In genomic region chr2:4516362-4516761, GRCh38 we compare ENCODE assay signal across 35 cellular contexts.
"Had no signal": no experiment of that assay in that cellular context is flagged by ENCODE, and none has a peak within 500 bp of the region (broad histone marks: within the 10 kb centered on the region; RNA-seq: fewer than 3 reads in every experiment).

No MANE protein-coding gene starts in this region.

- H3K27ac Mint-ChIP-seq: activated CD4-positive, alpha-beta memory T cell treated with anti-CD3 and anti-CD28 coated beads, Interleukin-2, amount 10 ng/mL, durations not matched to agents 7 days and 5 days; activated CD4-positive, alpha-beta T cell treated with anti-CD3 and anti-CD28 coated beads for 36 hours; activated CD4-positive, alpha-beta T cell treated with anti-CD3 and anti-CD28 coated beads, Interleukin-2, amount 10 ng/mL, durations not matched to agents 7 days and 5 days; activated naive CD4-positive, alpha-beta T cell treated with anti-CD3 and anti-CD28 coated beads, Interleukin-2, amount 10 ng/mL, durations not matched to agents 7 days and 5 days; activated naive CD4-positive, alpha-beta T cell treated with anti-CD3 and anti-CD28 coated beads, Interleukin-2, amount 50 U/mL, for 72 hours; activated naive CD8-positive, alpha-beta T cell treated with anti-CD3 and anti-CD28 coated beads, Interleukin-2, amount 10 ng/mL, durations not matched to agents 7 days and 5 days; activated T-cell treated with anti-CD3 and anti-CD28 coated beads, Interleukin-2, amount 50 U/mL, for 24 hours; activated T-cell treated with anti-CD3 and anti-CD28 coated beads, Interleukin-2, amount 50 U/mL, for 72 hours; brain; dendritic cell treated with granulocyte-macrophage colony-stimulating factor and Interleukin-4, amounts not matched to agents 40 ng/mL and 50 ng/mL, for 4 days; endodermal cell; T-helper 17 cell; T-helper 2 cell treated with Interferon-gamma antibody and Interleukin-4, amounts not matched to agents 5 μg/mL and 100 μg/mL, for 36 hours had no signal

- H3K27ac ChIP-seq: ascending aorta, breast epithelium, cardiac muscle cell, coronary artery, dorsolateral prefrontal cortex, esophagus muscularis mucosa, foreskin keratinocyte, gastrocnemius medialis, heart left ventricle had no signal

- H3K36me3 Mint-ChIP-seq: activated naive CD4-positive, alpha-beta T cell treated with anti-CD3 and anti-CD28 coated beads, Interleukin-2, amount 10 ng/mL, durations not matched to agents 7 days and 5 days; activated naive CD4-positive, alpha-beta T cell treated with anti-CD3 and anti-CD28 coated beads, Interleukin-2, amount 50 U/mL, for 72 hours; activated naive CD8-positive, alpha-beta T cell treated with anti-CD3 and anti-CD28 coated beads, Interleukin-2, amount 10 ng/mL, durations not matched to agents 7 days and 5 days; brain had no signal

- H3K4me3 Mint-ChIP-seq: activated CD4-positive, alpha-beta memory T cell treated with anti-CD3 and anti-CD28 coated beads, Interleukin-2, amount 10 ng/mL, durations not matched to agents 7 days and 5 days; activated CD4-positive, alpha-beta T cell treated with anti-CD3 and anti-CD28 coated beads for 36 hours; activated CD4-positive, alpha-beta T cell treated with anti-CD3 and anti-CD28 coated beads, Interleukin-2, amount 10 ng/mL, durations not matched to agents 7 days and 5 days; activated naive CD4-positive, alpha-beta T cell treated with anti-CD3 and anti-CD28 coated beads, Interleukin-2, amount 10 ng/mL, durations not matched to agents 7 days and 5 days; activated naive CD8-positive, alpha-beta T cell treated with anti-CD3 and anti-CD28 coated beads, Interleukin-2, amount 10 ng/mL, durations not matched to agents 7 days and 5 days; activated T-cell treated with anti-CD3 and anti-CD28 coated beads, Interleukin-2, amount 50 U/mL, for 24 hours; activated T-cell treated with anti-CD3 and anti-CD28 coated beads, Interleukin-2, amount 50 U/mL, for 72 hours; dendritic cell treated with granulocyte-macrophage colony-stimulating factor and Interleukin-4, amounts not matched to agents 40 ng/mL and 50 ng/mL, for 4 days; endodermal cell; T-helper 17 cell; T-helper 2 cell treated with Interferon-gamma antibody and Interleukin-4, amounts not matched to agents 5 μg/mL and 100 μg/mL, for 36 hours had no signal

- H3K27me3 ChIP-seq: ascending aorta, breast epithelium, cardiac muscle cell, foreskin keratinocyte, gastrocnemius medialis, heart left ventricle had no signal

- H3K9me3 ChIP-seq: ascending aorta, breast epithelium, esophagus muscularis mucosa, gastrocnemius medialis had no signal

- H3K9me3 Mint-ChIP-seq: endodermal cell had no signal

- H3K4me1 Mint-ChIP-seq: activated CD4-positive, alpha-beta memory T cell treated with anti-CD3 and anti-CD28 coated beads, Interleukin-2, amount 10 ng/mL, durations not matched to agents 7 days and 5 days; activated CD4-positive, alpha-beta T cell treated with anti-CD3 and anti-CD28 coated beads for 36 hours; activated CD4-positive, alpha-beta T cell treated with anti-CD3 and anti-CD28 coated beads, Interleukin-2, amount 10 ng/mL, durations not matched to agents 7 days and 5 days; activated naive CD4-positive, alpha-beta T cell treated with anti-CD3 and anti-CD28 coated beads, Interleukin-2, amount 10 ng/mL, durations not matched to agents 7 days and 5 days; activated naive CD8-positive, alpha-beta T cell treated with anti-CD3 and anti-CD28 coated beads, Interleukin-2, amount 10 ng/mL, durations not matched to agents 7 days and 5 days; brain; T-helper 17 cell had no signal

- DNase-seq: activated CD4-positive, alpha-beta memory T cell treated with anti-CD3 and anti-CD28 coated beads, Interleukin-2, amount 10 ng/mL, durations not matched to agents 7 days and 5 days; activated CD4-positive, alpha-beta T cell treated with anti-CD3 and anti-CD28 coated beads for 36 hours; activated CD4-positive, alpha-beta T cell treated with anti-CD3 and anti-CD28 coated beads, Interleukin-2, amount 10 ng/mL, durations not matched to agents 7 days and 5 days; activated CD4-positive, alpha-beta T cell treated with anti-CD3 and anti-CD28 coated beads, Interleukin-2, amount 50 U/mL, for 4 hours; activated CD4-positive, CD25-positive, alpha-beta regulatory T cell; activated CD4-positive, CD25-positive, alpha-beta regulatory T cell treated with anti-CD3 and anti-CD28 coated beads, Interleukin-2, amount 50 U/mL, for 72 hours; activated CD8-positive, alpha-beta memory T cell treated with anti-CD3 and anti-CD28 coated beads, Interleukin-2, amount 50 U/mL, for 48 hours; activated gamma-delta T cell; activated naive CD4-positive, alpha-beta T cell; activated naive CD4-positive, alpha-beta T cell treated with anti-CD3 and anti-CD28 coated beads, Interleukin-2, amount 10 ng/mL, durations not matched to agents 7 days and 5 days; activated naive CD8-positive, alpha-beta T cell treated with anti-CD3 and anti-CD28 coated beads, Interleukin-2, amount 10 ng/mL, durations not matched to agents 7 days and 5 days; activated T-cell treated with anti-CD3 and anti-CD28 coated beads for 4 hours; activated T-cell treated with anti-CD3 and anti-CD28 coated beads, Interleukin-2, amount 50 U/mL, for 24 hours; activated T-cell treated with anti-CD3 and anti-CD28 coated beads, Interleukin-2, amount 50 U/mL, for 72 hours; central memory CD4-positive, alpha-beta T cell; cerebellar nuclear complex; dorsolateral prefrontal cortex; effector memory CD4-positive, alpha-beta T cell; endodermal cell; erythroblast; foreskin keratinocyte; gastrocnemius medialis; glutamatergic neuron; heart left ventricle; T-helper 1 cell; T-helper 17 cell had no signal

- H3K4me3 ChIP-seq: ascending aorta, breast epithelium, cardiac muscle cell, coronary artery, dorsolateral prefrontal cortex, esophagus muscularis mucosa, gastrocnemius medialis, heart left ventricle had no signal

- ATAC-seq: activated CD4-positive, alpha-beta T cell treated with anti-CD3 and anti-CD28 coated beads for 36 hours; activated naive CD4-positive, alpha-beta T cell treated with anti-CD3 and anti-CD28 coated beads, Interleukin-2, amount 50 U/mL, for 72 hours; activated T-cell treated with anti-CD3 and anti-CD28 coated beads, Interleukin-2, amount 50 U/mL, for 72 hours; foreskin keratinocyte; gastrocnemius medialis; heart left ventricle; T-helper 17 cell had no signal

- H3K36me3 ChIP-seq: ascending aorta, breast epithelium, cardiac muscle cell, esophagus muscularis mucosa, gastrocnemius medialis, heart left ventricle had no signal

- H3K27me3 Mint-ChIP-seq: activated CD4-positive, alpha-beta memory T cell treated with anti-CD3 and anti-CD28 coated beads, Interleukin-2, amount 10 ng/mL, durations not matched to agents 7 days and 5 days; activated CD4-positive, alpha-beta T cell treated with anti-CD3 and anti-CD28 coated beads for 36 hours; activated CD4-positive, alpha-beta T cell treated with anti-CD3 and anti-CD28 coated beads, Interleukin-2, amount 10 ng/mL, durations not matched to agents 7 days and 5 days; activated naive CD4-positive, alpha-beta T cell treated with anti-CD3 and anti-CD28 coated beads, Interleukin-2, amount 10 ng/mL, durations not matched to agents 7 days and 5 days; activated naive CD8-positive, alpha-beta T cell treated with anti-CD3 and anti-CD28 coated beads, Interleukin-2, amount 10 ng/mL, durations not matched to agents 7 days and 5 days; activated T-cell treated with anti-CD3 and anti-CD28 coated beads, Interleukin-2, amount 50 U/mL, for 24 hours; dendritic cell treated with granulocyte-macrophage colony-stimulating factor and Interleukin-4, amounts not matched to agents 40 ng/mL and 50 ng/mL, for 4 days; T-helper 17 cell had no signal

- H3K4me1 ChIP-seq: ascending aorta, breast epithelium, esophagus muscularis mucosa, foreskin keratinocyte, gastrocnemius medialis, heart left ventricle had no signal
